In genomic region chr12:84704851-84705250, GRCh38 we compare ENCODE assay signal across 18 cellular contexts.
A peak's percentile ranks its signal among the peaks of the same experiment; 100 is the strongest.
DNase-seq lines count a peak whose midpoint lies in the region; ATAC-seq and TF ChIP-seq lines count a peak whose summit lies in the region.
"Had no signal": no experiment of that assay in that cellular context is flagged by ENCODE, and none has a peak within 500 bp of the region (broad histone marks: within the 10 kb centered on the region; RNA-seq: fewer than 3 reads in every experiment).

No MANE protein-coding gene starts in this region.

- H2AFZ ChIP-seq in GM23338 (peak overlapping the region; percentile 52; the same call in 1 of the 2 replicates), neuronal stem cell (ENCODE audit: low read length) (peak overlapping the region; percentile 8)

- no peaks in the 10 kb centered on the region for H3K27me3 ChIP-seq in GM23338 (ENCODE audit: insufficient read depth)
- no peaks in the 10 kb centered on the region for H3K27me3 ChIP-seq in endodermal cell (ENCODE audit: control insufficient read depth, insufficient read depth, low read length, poor library complexity, severe bottlenecking)
- no peaks in the 10 kb centered on the region for H3K27me3 ChIP-seq in neuronal stem cell (ENCODE audit: control insufficient read depth in 3 of 3, insufficient read depth in 3 of 3, low read depth in 1 of 3, low read length in 3 of 3)
- H3K27me3 ChIP-seq: BLaER1 had no signal

- no peaks in the 10 kb centered on the region for H3K79me1 ChIP-seq in neuronal stem cell (ENCODE audit: low read depth, low read length)

- H3K9me3 Mint-ChIP-seq in GM23338 (no peaks in the 10 kb centered on the region), endodermal cell (no peaks in the 10 kb centered on the region)
- H3K9me3 Mint-ChIP-seq: CD8-positive, alpha-beta T cell had no signal

- no peak overlapping the region for H2BK12ac ChIP-seq in neuronal stem cell (ENCODE audit: low read length)

- H3K27ac ChIP-seq in GM23338 (ENCODE audit: low read depth) (no peak overlapping the region), endodermal cell (ENCODE audit: low read depth, low read length) (peak overlapping the region; percentile 1), neuronal stem cell (replicated peaks; ENCODE audit: low read length) (no peak overlapping the region)
- H3K27ac ChIP-seq: BLaER1, C4-2B had no signal

- no peak overlapping the region for H3K18ac ChIP-seq in neuronal stem cell (ENCODE audit: low read length)

- no peaks in the 10 kb centered on the region for H3K79me2 ChIP-seq in GM23338 (replicated peaks; ENCODE audit: insufficient read depth)

- H4K91ac ChIP-seq in neuronal stem cell (ENCODE audit: low read depth, low read length, poor library complexity) = no peak overlapping the region

- DNase-seq in GM23338 (ENCODE audit: low spot score) = no peak
- no peak for DNase-seq in endodermal cell
- DNase-seq in neuronal stem cell (ENCODE audit: low spot score) = peak; percentile 36
- DNase-seq in OCI-M2 (lab: John Stamatoyannopoulos, UW; ENCODE audit: unreplicated experiment) = no peak
- DNase-seq in amniotic stem cell (lab: John Stamatoyannopoulos, UW) = no peak
- DNase-seq: CD4-positive, CD25-positive, alpha-beta regulatory T cell; CD8-positive, alpha-beta T cell; DMS 273 treated with DMSO at 0.1 percent for 48 hours; DMS79; EL; GDM1; H7 had no signal

- no peaks in the 10 kb centered on the region for H4K20me1 ChIP-seq in GM23338 (replicated peaks; ENCODE audit: insufficient read depth)
- H4K20me1 ChIP-seq: BLaER1 had no signal

- H3K4me2 ChIP-seq in GM23338 (no peak overlapping the region), neuronal stem cell (ENCODE audit: insufficient read depth, low read length, poor library complexity, severe bottlenecking) (no peak overlapping the region)
- H3K4me2 ChIP-seq: BLaER1 had no signal

- H3K36me3 Mint-ChIP-seq in GM23338 (ENCODE audit: low read depth) = no peaks in the 10 kb centered on the region
- no peaks in the 10 kb centered on the region for H3K36me3 Mint-ChIP-seq in endodermal cell (ENCODE audit: low read depth)
- H3K36me3 Mint-ChIP-seq: CD4-positive, CD25-positive, alpha-beta regulatory T cell; CD8-positive, alpha-beta T cell had no signal

- H3K4me1 Mint-ChIP-seq in GM23338 (peaks cover 21% of the 10 kb centered on the region), endodermal cell (no peaks in the 10 kb centered on the region)
- H3K4me1 Mint-ChIP-seq: B cell; CD4-positive, CD25-positive, alpha-beta regulatory T cell had no signal

- H3K27ac Mint-ChIP-seq in GM23338 (no peak overlapping the region), endodermal cell (no peak overlapping the region)
- H3K27ac Mint-ChIP-seq: B cell; CD4-positive, CD25-positive, alpha-beta regulatory T cell; CD8-positive, alpha-beta T cell had no signal

- H2AK5ac ChIP-seq in neuronal stem cell (ENCODE audit: low read depth, low read length) = no peak overlapping the region

- ATAC-seq in GM23338 = no peak
- ATAC-seq in GM18909 (IDR thresholded peaks at IDR 0.05; ENCODE audit: poor library complexity, unreplicated experiment) = no peak
- ATAC-seq: CD8-positive, alpha-beta T cell; GM12878; HCT116 had no signal

- TF ChIP-seq CTCF in GM23338 (conservative IDR thresholded peaks at IDR 0.05; ENCODE audit: low read depth in 2 of 2) = no peak
- no peak for TF ChIP-seq CTCF in endodermal cell (conservative IDR thresholded peaks at IDR 0.05)

- peaks cover 21% of the 10 kb centered on the region; the same call in 1 of the 2 replicates for H3K4me1 ChIP-seq in GM23338 (ENCODE audit: insufficient read depth)
- no peaks in the 10 kb centered on the region for H3K4me1 ChIP-seq in endodermal cell (ENCODE audit: control insufficient read depth, insufficient read depth, low read length)
- peaks cover 0 to 6% of the 10 kb centered on the region in 2 donors for H3K4me1 ChIP-seq in neuronal stem cell (ENCODE audit: control insufficient read depth in 2 of 2, insufficient read depth in 1 of 2, low read depth in 1 of 2, low read length in 2 of 2)
- H3K4me1 ChIP-seq: BLaER1 had no signal

- H3F3A ChIP-seq in GM23338 (replicated peaks; ENCODE audit: low read depth) = no peaks in the 10 kb centered on the region

- H3K9me3 ChIP-seq in endodermal cell (ENCODE audit: control insufficient read depth, low read length) = no peaks in the 10 kb centered on the region
- no peaks in the 10 kb centered on the region for H3K9me3 ChIP-seq in neuronal stem cell (replicated peaks in 1 of 2; ENCODE audit: control insufficient read depth in 2 of 2, insufficient read depth in 1 of 2, low read depth in 1 of 2, low read length in 2 of 2)
- H3K9me3 ChIP-seq: BLaER1 had no signal

- H3K9me2 ChIP-seq in GM23338 (ENCODE audit: insufficient read depth) = no peaks in the 10 kb centered on the region

- no peak overlapping the region for H4K8ac ChIP-seq in neuronal stem cell (ENCODE audit: low read depth, low read length)

- H3K27me3 Mint-ChIP-seq in GM23338 (ENCODE audit: insufficient read depth, low read depth, poor library complexity) = no peaks in the 10 kb centered on the region
- H3K27me3 Mint-ChIP-seq in endodermal cell (ENCODE audit: insufficient read depth) = no peaks in the 10 kb centered on the region
- H3K27me3 Mint-ChIP-seq: B cell; CD4-positive, CD25-positive, alpha-beta regulatory T cell had no signal

- no peak overlapping the region for H3K9ac ChIP-seq in endodermal cell (ENCODE audit: extremely low read depth, low read length, poor library complexity, severe bottlenecking)
- no peak overlapping the region for H3K9ac ChIP-seq in neuronal stem cell (ENCODE audit: low read depth, low read length, poor library complexity)
- H3K9ac ChIP-seq: BLaER1 had no signal

- H3K14ac ChIP-seq in neuronal stem cell (ENCODE audit: low read length) = no peak overlapping the region

- no peak overlapping the region for H3K23ac ChIP-seq in neuronal stem cell (ENCODE audit: low read depth, low read length, poor library complexity)

- H2BK15ac ChIP-seq in neuronal stem cell (ENCODE audit: low read length) = no peak overlapping the region

- no peak overlapping the region for H2BK5ac ChIP-seq in neuronal stem cell (ENCODE audit: low read length)

- no peak overlapping the region for H2BK120ac ChIP-seq in neuronal stem cell (ENCODE audit: low read depth, low read length)

- no peak overlapping the region for H3K4me3 Mint-ChIP-seq in GM23338
- no peak overlapping the region for H3K4me3 Mint-ChIP-seq in endodermal cell
- H3K4me3 Mint-ChIP-seq: B cell; CD4-positive, CD25-positive, alpha-beta regulatory T cell; CD8-positive, alpha-beta T cell had no signal

- H3K4me3 ChIP-seq in GM23338 = no peak overlapping the region
- H3K4me3 ChIP-seq in endodermal cell (ENCODE audit: low read length) = no peak overlapping the region
- no peak overlapping the region for H3K4me3 ChIP-seq in neuronal stem cell (ENCODE audit: low read length in 2 of 2)
- H3K4me3 ChIP-seq: BLaER1, GM12878 had no signal

- H3K36me3 ChIP-seq in GM23338 (ENCODE audit: insufficient read depth) (no peaks in the 10 kb centered on the region), endodermal cell (ENCODE audit: control insufficient read depth, insufficient read depth, low read length) (no peaks in the 10 kb centered on the region), neuronal stem cell (replicated peaks in 1 of 2; ENCODE audit: control insufficient read depth in 2 of 2, insufficient read depth in 2 of 2, low read length in 2 of 2) (no peaks in the 10 kb centered on the region)
- H3K36me3 ChIP-seq: BLaER1 had no signal

- no peak overlapping the region for H3K4ac ChIP-seq in neuronal stem cell (ENCODE audit: low read length)

TF ChIP-seq in GM23338, 12 proteins besides CTCF, POLR2A, EP300 and RAD21:
- TF ChIP-seq CREB1 (CRISPR knock-in tag; IDR thresholded peaks at IDR 0.05; ENCODE audit: low read depth) (no peak), REST (IDR thresholded peaks at IDR 0.05; ENCODE audit: unreplicated experiment) (no peak), EZH2phosphoT487 (IDR thresholded peaks at IDR 0.05; ENCODE audit: unreplicated experiment) (no peak), ZNF331 (CRISPR knock-in tag; IDR thresholded peaks at IDR 0.05; ENCODE audit: low read depth) (no peak), POLR2AphosphoS5 (IDR thresholded peaks at IDR 0.05; ENCODE audit: low read depth) (no peak), ZNF114 (CRISPR knock-in tag; IDR thresholded peaks at IDR 0.05) (no peak), JUNB (IDR thresholded peaks at IDR 0.05; ENCODE audit: unreplicated experiment) (no peak), EZH2 (IDR thresholded peaks at IDR 0.05; ENCODE audit: low read depth, unreplicated experiment) (no peak), ETS1 (IDR thresholded peaks at IDR 0.05) (no peak)
